In the genomic region with DNA sequence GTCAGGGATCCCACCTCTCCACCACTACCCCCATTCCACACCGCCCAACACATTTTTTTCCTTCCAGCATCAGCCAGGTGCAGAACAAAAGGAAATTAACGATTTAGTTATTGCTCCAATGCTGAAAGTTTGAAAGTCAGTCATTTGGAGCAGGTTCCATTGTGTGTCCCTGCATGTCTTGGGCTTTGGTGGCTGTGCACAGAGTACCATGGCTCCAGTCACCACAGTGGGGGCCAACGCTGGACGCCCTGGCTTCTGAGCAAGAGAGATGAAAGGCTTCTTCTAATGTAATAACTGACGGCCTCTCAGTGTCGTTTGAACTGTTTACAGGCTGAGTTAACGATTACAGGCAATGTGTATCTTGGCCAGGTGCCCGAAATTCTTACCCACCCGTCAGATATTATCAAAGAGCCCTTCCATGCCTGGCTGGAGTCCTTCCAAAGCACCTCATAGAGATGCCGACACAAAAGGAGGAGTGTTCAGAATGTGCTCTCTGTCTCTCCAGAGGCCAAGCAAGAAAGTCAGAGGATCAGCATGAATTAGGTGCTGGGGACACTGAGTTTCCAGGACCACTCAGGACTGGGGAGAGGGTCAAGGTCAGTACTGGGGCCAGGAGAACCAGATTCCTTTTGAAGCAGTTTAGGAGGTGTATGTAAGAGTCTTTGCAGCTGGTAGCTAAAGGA, we compare ENCODE assay signal across 9 cellular contexts. TPM values are rescaled to one million over a fixed set of nuclear protein-coding genes. Genes with fewer than 3 reads are reported as not detected.
DNase-seq lines count a peak whose midpoint lies in the region; ATAC-seq, FAIRE-seq and TF ChIP-seq lines count a peak whose summit lies in the region.
"Had no signal": no experiment of that assay in that cellular context is flagged by ENCODE, and none has a peak within 500 bp of the region (broad histone marks: within the 10 kb centered on the region; RNA-seq: fewer than 3 reads in every experiment).

No MANE protein-coding gene starts in this region.

- peak in 1 of 2 experiments; percentile 53; a peak in 1 of 4 replicates for TF ChIP-seq EP300 in SK-N-SH (IDR thresholded peaks at IDR 0.05; ENCODE audit: borderline replicate concordance in 1 of 2, low read depth in 1 of 2, low read length in 1 of 2)
- no peak for TF ChIP-seq EP300 in ovary (IDR thresholded peaks at IDR 0.05)

- under 1% methylated on average over 10 of the region's 10 CpGs for WGBS in SK-N-SH (ENCODE audit: low lambda C conversion rate)
- 14 to 19% (median 15%) methylated on average over 10 of the region's 10 CpGs for WGBS in ovary, 3 donors

- H3K27me3 ChIP-seq in SK-N-SH (ENCODE audit: insufficient read depth) (peaks cover 44% of the 10 kb centered on the region), ovary (no peaks in the 10 kb centered on the region)

- no peak overlapping the region for H3K9ac ChIP-seq in SK-N-SH

- no peaks in the 10 kb centered on the region for H4K20me1 ChIP-seq in SK-N-SH (ENCODE audit: insufficient read depth)

- H3K9me2 ChIP-seq in SK-N-SH = no peaks in the 10 kb centered on the region

- DNase-seq in COLO829 (ENCODE audit: low spot score) (peak; percentile 74), NCI-H1417 (lab: John Stamatoyannopoulos, UW) (peak; percentile 81 to 97 (median 88)), SK-N-SH (peak; percentile 75), islet precursor cell (peak; percentile 76), ovary (no peak), frontal cortex (ENCODE audit: low spot score in 2 of 2) (no peak)
- DNase-seq: CD4-positive, CD25-positive, alpha-beta regulatory T cell had no signal

- H3K36me3 ChIP-seq in SK-N-SH (replicated peaks in 1 of 2; ENCODE audit: control insufficient read depth in 1 of 2, insufficient read depth in 2 of 2, low read length in 1 of 2) (no peaks in the 10 kb centered on the region), ovary (no peaks in the 10 kb centered on the region)

- H3F3A ChIP-seq in SK-N-SH (replicated peaks; ENCODE audit: insufficient read depth) = no peaks in the 10 kb centered on the region

- TF ChIP-seq CTCF in SK-N-SH (IDR thresholded peaks at IDR 0.05) = no peak
- no peak for TF ChIP-seq CTCF in ovary (IDR thresholded peaks at IDR 0.05)

- H3K4me1 ChIP-seq in SK-N-SH (ENCODE audit: control insufficient read depth in 1 of 2, insufficient read depth in 2 of 2, low read depth in 1 of 2, low read length in 1 of 2) (peaks cover 0 to 10% of the 10 kb centered on the region in 2 experiments; a peak in 2 of 4 replicates), ovary (ENCODE audit: insufficient read depth) (no peaks in the 10 kb centered on the region)

- H3K4me2 ChIP-seq in SK-N-SH = 0 out of 2 replicates have a peak overlapping the region, but pooled peaks have one; percentile 8

- no peak for FAIRE-seq in frontal cortex (lab: Jason Lieb, UNC)

- intact Hi-C loops in ovary (cut with DNase I) = no loop called here

- H2AFZ ChIP-seq in SK-N-SH (ENCODE audit: low read depth) = no peak overlapping the region

- no peak overlapping the region for H3K4me3 ChIP-seq in SK-N-SH (ENCODE audit: low read depth in 2 of 2, low read length in 1 of 2)
- H3K4me3 ChIP-seq in ovary = no peak overlapping the region

- no peak for TF ChIP-seq POLR2A in ovary (IDR thresholded peaks at IDR 0.05)

- no peaks in the 10 kb centered on the region for H3K9me3 ChIP-seq in SK-N-SH
- no peaks in the 10 kb centered on the region for H3K9me3 ChIP-seq in ovary

- CTCF ChIA-PET in SK-N-SH (lab: Yijun Ruan, JAX) = interaction anchor here (0.6 to 3.1 kb wide), 6 partner anchors 16 to 74 kb away, joined by 3 to 12 read pairs (median 3); partner anchors contain the start of gene RNF43

- no peaks in the 10 kb centered on the region for H3K79me2 ChIP-seq in SK-N-SH (ENCODE audit: insufficient read depth)

- POLR2A ChIA-PET in SK-N-SH (lab: Yijun Ruan, JAX) = no interaction called here

- peak; percentile 10; the same call in 1 of the 2 replicates for TF ChIP-seq RAD21 in SK-N-SH (IDR thresholded peaks at IDR 0.05; ENCODE audit: low read length)

- H3K27ac ChIP-seq in SK-N-SH (ENCODE audit: low read depth in 2 of 2, low read length in 1 of 2) = no peak overlapping the region
- H3K27ac ChIP-seq in ovary = no peak overlapping the region

- ATAC-seq in HG02885 (IDR thresholded peaks at IDR 0.05; ENCODE audit: poor library complexity, unreplicated experiment) (no peak), HG03175 (IDR thresholded peaks at IDR 0.05; ENCODE audit: unreplicated experiment) (no peak)

TF ChIP-seq in SK-N-SH, 30 proteins besides CTCF, POLR2A, EP300 and RAD21 (continues in another document):
- TF ChIP-seq MXI1 (IDR thresholded peaks at IDR 0.05; ENCODE audit: low read depth, low read length) = peak; percentile 67; the same call in 1 of the 2 replicates
- peak; percentile 66 for TF ChIP-seq CHD2 (IDR thresholded peaks at IDR 0.05; ENCODE audit: low read length, partially characterized antibody)
- TF ChIP-seq EZH2phosphoT487 (IDR thresholded peaks at IDR 0.05; ENCODE audit: borderline replicate concordance, low read depth) = no peak
- TF ChIP-seq REST (IDR thresholded peaks at IDR 0.05; ENCODE audit: low read depth, low read length) = no peak
- peak; percentile 97 for TF ChIP-seq RCOR1 (IDR thresholded peaks at IDR 0.05; ENCODE audit: low read length)
- TF ChIP-seq MEF2A (IDR thresholded peaks at IDR 0.05; ENCODE audit: borderline replicate concordance, low read depth) = no peak
- peak; percentile 63; the same call in 1 of the 2 replicates for TF ChIP-seq FOXJ3 (CRISPR knock-in tag; IDR thresholded peaks at IDR 0.05)
- no peak for TF ChIP-seq FOXM1 (IDR thresholded peaks at IDR 0.05; ENCODE audit: low read depth)
- TF ChIP-seq POLR2AphosphoS5 (IDR thresholded peaks at IDR 0.05; ENCODE audit: low read depth, low read length) = no peak
- no peak for TF ChIP-seq YY1 (IDR thresholded peaks at IDR 0.05; ENCODE audit: low read depth)
- no peak for TF ChIP-seq RFX5 (IDR thresholded peaks at IDR 0.05; ENCODE audit: low read length)
- TF ChIP-seq, protein P1, sequence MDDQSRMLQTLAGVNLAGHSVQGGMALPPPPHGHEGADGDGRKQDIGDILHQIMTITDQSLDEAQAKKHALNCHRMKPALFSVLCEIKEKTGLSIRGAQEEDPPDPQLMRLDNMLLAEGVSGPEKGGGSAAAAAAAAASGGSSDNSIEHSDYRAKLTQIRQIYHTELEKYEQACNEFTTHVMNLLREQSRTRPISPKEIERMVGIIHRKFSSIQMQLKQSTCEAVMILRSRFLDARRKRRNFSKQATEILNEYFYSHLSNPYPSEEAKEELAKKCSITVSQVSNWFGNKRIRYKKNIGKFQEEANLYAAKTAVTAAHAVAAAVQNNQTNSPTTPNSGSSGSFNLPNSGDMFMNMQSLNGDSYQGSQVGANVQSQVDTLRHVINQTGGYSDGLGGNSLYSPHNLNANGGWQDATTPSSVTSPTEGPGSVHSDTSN (IDR thresholded peaks at IDR 0.05) = 0 out of 2 replicates have a peak, but pooled peaks have one; percentile 7
- no peak for TF ChIP-seq SMC3 (IDR thresholded peaks at IDR 0.05; ENCODE audit: low read depth, low read length)
- TF ChIP-seq NFIC (IDR thresholded peaks at IDR 0.05; ENCODE audit: borderline replicate concordance) = peak; percentile 77
- TF ChIP-seq JUND (IDR thresholded peaks at IDR 0.05) = no peak

RNA-seq across cellular contexts. Expression of gene RNF43, which starts 25.9 kb away (rescaled TPM):
- not detected in 2 replicates for polyA plus RNA-seq in SK-N-SH (2012; rRNA removed)
- polyA plus RNA-seq in SK-N-SH (2012; cell fraction: cytosol; rRNA removed) = under 0.01 TPM in 1 of 2 replicates, not detected in the other
- 0.06 TPM in 1 of 2 replicates, not detected in the other for polyA plus RNA-seq in SK-N-SH (2012; cell fraction: nucleus; rRNA removed)
- 1 to 10 TPM in 6 of 7 donors, under 1 TPM in 1; 0.38 to 5.6 (median 2.0) TPM for total RNA-seq in ovary
- under 1 TPM; 0.21 to 0.33 TPM for polyA plus RNA-seq in ovary
- 0.41 TPM for total RNA-seq in frontal cortex

RNA-seq across cellular contexts. Expression of gene SUPT4H1, which starts 39.4 kb away (rescaled TPM):
- polyA plus RNA-seq in SK-N-SH (2012; rRNA removed) (165 and 205 TPM in 2 replicates), ovary (100 to 1,000 TPM in 1 of 2 donors, 10 to 100 TPM in 1; 86.2 to 182 TPM)
- polyA plus RNA-seq in SK-N-SH (2012; cell fraction: cytosol; rRNA removed) = 216 and 229 TPM in 2 replicates
- 54.9 and 92.8 TPM in 2 replicates for polyA plus RNA-seq in SK-N-SH (2012; cell fraction: nucleus; rRNA removed)
- total RNA-seq in ovary (10 to 100 TPM; 43.7 to 73.6 (median 50.0) TPM), frontal cortex (35.1 TPM)

Comparison
In these comparisons a context has a peak if more than half of its experiments do, and no peak if none do; other contexts are left out.
1. DNase-seq: peak in COLO829 (single experiment), NCI-H1417 (3 of 3), SK-N-SH (single experiment) and islet precursor cell (single experiment); none in ovary (0 of 5) and frontal cortex (0 of 2).